ENCODE assay signal across 8 cellular contexts in genomic region chr1:161133220-161133740, GRCh38. TPM values are rescaled to one million over a fixed set of nuclear protein-coding genes. Genes with fewer than 3 reads are reported as not detected.
DNase-seq lines count a peak whose midpoint lies in the region; ATAC-seq and TF ChIP-seq lines count a peak whose summit lies in the region.

No MANE protein-coding gene starts in this region.

- H3K36me3 Mint-ChIP-seq in progenitor cell of endocrine pancreas (ENCODE audit: insufficient read depth) (peaks cover 6% of the 10 kb centered on the region), type B pancreatic cell (peaks cover 8% of the 10 kb centered on the region)

- H3K4me1 Mint-ChIP-seq in progenitor cell of endocrine pancreas (ENCODE audit: low read depth) (peaks cover 24% of the 10 kb centered on the region), type B pancreatic cell (ENCODE audit: unreplicated experiment) (peaks cover 27% of the 10 kb centered on the region)

- CTCF ChIA-PET in BJ (lab: Yijun Ruan, JAX) = interaction anchor here (0.9 to 4.4 kb wide), 8 partner anchors 8 to 1334 kb away, joined by 3 to 25 read pairs (median 3); partner anchors contain the start of genes KLHDC9, PPOX and USF1

- H3K27ac Mint-ChIP-seq in progenitor cell of endocrine pancreas = no peak overlapping the region
- H3K27ac Mint-ChIP-seq in type B pancreatic cell = no peak overlapping the region

- H2BK5ac ChIP-seq in mesenchymal stem cell (ENCODE audit: low read depth, low read length, poor library complexity, severe bottlenecking) = no peak overlapping the region

- no peaks in the 10 kb centered on the region for H3K27me3 ChIP-seq in BJ (ENCODE audit: control insufficient read depth, insufficient read depth, low read length)
- H3K27me3 ChIP-seq in mesenchymal stem cell (ENCODE audit: control insufficient read depth in 1 of 2, insufficient read depth in 1 of 2, low read length in 2 of 2) = no peaks in the 10 kb centered on the region

- peak overlapping the region; percentile 40 for H3K4me2 ChIP-seq in mesenchymal stem cell (ENCODE audit: low read length, poor library complexity, severe bottlenecking)

- peak overlapping the region; percentile 90 for H4K8ac ChIP-seq in mesenchymal stem cell (ENCODE audit: low read length)

- H3K9me3 Mint-ChIP-seq in progenitor cell of endocrine pancreas (ENCODE audit: low read depth) (no peaks in the 10 kb centered on the region), type B pancreatic cell (no peaks in the 10 kb centered on the region)

- H2BK15ac ChIP-seq in mesenchymal stem cell (ENCODE audit: low read depth, poor library complexity, severe bottlenecking) = no peak overlapping the region

- H3K36me3 ChIP-seq in BJ (ENCODE audit: control insufficient read depth, insufficient read depth, low read length) (peaks cover 4% of the 10 kb centered on the region; the same call in 1 of the 2 replicates), mesenchymal stem cell (ENCODE audit: control insufficient read depth in 1 of 2, insufficient read depth in 2 of 2, low read depth in 1 of 2, low read length in 2 of 2) (peaks cover 6 to 24% of the 10 kb centered on the region in 2 experiments)

- H3K27me3 Mint-ChIP-seq in progenitor cell of endocrine pancreas (no peaks in the 10 kb centered on the region), type B pancreatic cell (no peaks in the 10 kb centered on the region)

- DNase-seq in BJ (ENCODE audit: low read depth) = no peak
- DNase-seq in astrocyte of the cerebellum (ENCODE audit: low read depth) = no peak
- DNase-seq in mesenchymal stem cell = peak; percentile 64
- no peak for DNase-seq in activated naive CD4-positive, alpha-beta T cell (lab: John Stamatoyannopoulos, UW)
- DNase-seq in progenitor cell of endocrine pancreas (ENCODE audit: low spot score, unreplicated experiment) = no peak
- no peak for DNase-seq in activated CD4-positive, alpha-beta T cell treated with anti-CD3 and anti-CD28 coated beads for 48 hours
- DNase-seq in type B pancreatic cell (ENCODE audit: extremely low spot score, unreplicated experiment) = no peak

- TF ChIP-seq CTCF in BJ (IDR thresholded peaks at IDR 0.05; ENCODE audit: insufficient read depth, low read depth, low read length) (no peak), astrocyte of the cerebellum (IDR thresholded peaks at IDR 0.05; ENCODE audit: low read depth, low read length, missing control alignments) (no peak), progenitor cell of endocrine pancreas (IDR thresholded peaks at IDR 0.05; ENCODE audit: unreplicated experiment) (no peak), type B pancreatic cell (conservative IDR thresholded peaks at IDR 0.05) (no peak)

- peaks cover 9% of the 10 kb centered on the region for H3K4me1 ChIP-seq in mesenchymal stem cell (ENCODE audit: control insufficient read depth, insufficient read depth, low read depth, low read length)

- WGBS in mesenchymal stem cell = 1% methylated on average over 11 of the region's 11 CpGs

- no peaks in the 10 kb centered on the region for H3K9me3 ChIP-seq in mesenchymal stem cell (ENCODE audit: control insufficient read depth, low read length)

- peak overlapping the region; percentile 64 for H2AFZ ChIP-seq in mesenchymal stem cell (ENCODE audit: low read depth, low read length)

- peak overlapping the region in 1 of 2 experiments; percentile 70 for H3K23ac ChIP-seq in mesenchymal stem cell (ENCODE audit: low read length in 2 of 2)

- peak overlapping the region in 1 of 2 experiments; percentile 47 for H2BK12ac ChIP-seq in mesenchymal stem cell (ENCODE audit: low read length in 2 of 2)

- H3K4ac ChIP-seq in mesenchymal stem cell (ENCODE audit: low read depth in 1 of 2, low read length in 2 of 2) = peak overlapping the region; percentile 75 to 85

- peak overlapping the region; percentile 91 to 98 for H3K18ac ChIP-seq in mesenchymal stem cell (ENCODE audit: low read depth in 1 of 2, low read length in 2 of 2)

- peak overlapping the region; percentile 95 for H3K9ac ChIP-seq in mesenchymal stem cell (ENCODE audit: low read length)

- in situ Hi-C loops in astrocyte of the cerebellum (cut with HindIII; ENCODE audit: low sequenced_read_pairs) = no loop called here

- no peak overlapping the region for H2AK5ac ChIP-seq in mesenchymal stem cell (ENCODE audit: low read length, severe bottlenecking)

- POLR2A ChIA-PET in BJ (lab: Charles Lee) = interaction anchor here (0.8 to 1.1 kb wide), 3 partner anchors 15 to 69 kb away, joined by 3 to 6 read pairs (median 4); partner anchors contain the start of genes NDUFS2, NIT1, PFDN2 and UFC1

- H3K4me3 Mint-ChIP-seq in progenitor cell of endocrine pancreas (ENCODE audit: low read depth) = no peak overlapping the region
- H3K4me3 Mint-ChIP-seq in type B pancreatic cell = no peak overlapping the region

- ATAC-seq in HG03175 (IDR thresholded peaks at IDR 0.05; ENCODE audit: unreplicated experiment) = peak; percentile 3

- peaks cover 32% of the 10 kb centered on the region for H3K79me1 ChIP-seq in mesenchymal stem cell (replicated peaks; ENCODE audit: low read length, poor library complexity, severe bottlenecking)

- peak overlapping the region; percentile 62 for H4K91ac ChIP-seq in mesenchymal stem cell (ENCODE audit: low read length)

- no peak overlapping the region for H3K14ac ChIP-seq in mesenchymal stem cell (ENCODE audit: low read length in 2 of 2)

- H3K27ac ChIP-seq in mesenchymal stem cell (ENCODE audit: low read length, poor library complexity, severe bottlenecking) = peak overlapping the region; percentile 88

- H3K4me3 ChIP-seq in BJ (ENCODE audit: low read depth, low read length) = peak overlapping the region; percentile 97
- peak overlapping the region; percentile 93 for H3K4me3 ChIP-seq in astrocyte of the cerebellum (ENCODE audit: low read depth, low read length)
- H3K4me3 ChIP-seq in mesenchymal stem cell (ENCODE audit: insufficient read depth in 1 of 2, low read depth in 1 of 2, low read length in 2 of 2) = peak overlapping the region; percentile 75 to 94

- H2BK120ac ChIP-seq in mesenchymal stem cell (ENCODE audit: low read depth, low read length) = no peak overlapping the region

RNA-seq across cellular contexts. Expression of gene DEDD, which starts 0.8 kb away (rescaled TPM):
- polyA plus RNA-seq in BJ (2011; rRNA removed) = 46.4 and 74.0 TPM in 2 replicates
- 46.5 and 78.0 TPM in 2 replicates for polyA minus RNA-seq in BJ (2011; rRNA and poly(A)+ RNA removed)
- polyA plus RNA-seq in mesenchymal stem cell (2013, experiment 1 of 2) = 23.9 TPM
- 25.8 TPM for polyA plus RNA-seq in mesenchymal stem cell (2013, experiment 2 of 2)
- total RNA-seq in progenitor cell of endocrine pancreas = 46.9 and 49.3 TPM in 2 replicates
- 31.3 and 41.0 TPM in 2 replicates for total RNA-seq in type B pancreatic cell (ENCODE audit: low replicate concordance)

RNA-seq across cellular contexts. Expression of gene NIT1, which starts 15.4 kb away (rescaled TPM):
- polyA plus RNA-seq in BJ (2011; rRNA removed) = 24.2 and 36.7 TPM in 2 replicates
- polyA minus RNA-seq in BJ (2011; rRNA and poly(A)+ RNA removed) = 26.1 and 34.5 TPM in 2 replicates
- polyA plus RNA-seq in mesenchymal stem cell (2013, experiment 1 of 2) = 28.8 TPM
- 28.9 TPM for polyA plus RNA-seq in mesenchymal stem cell (2013, experiment 2 of 2)
- total RNA-seq in progenitor cell of endocrine pancreas (58.6 and 59.0 TPM in 2 replicates), type B pancreatic cell (ENCODE audit: low replicate concordance) (42.4 and 47.5 TPM in 2 replicates)

RNA-seq across cellular contexts. Expression of gene PFDN2, which starts 15.4 kb away (rescaled TPM):
- polyA plus RNA-seq in BJ (2011; rRNA removed) = 32.9 and 66.0 TPM in 2 replicates
- 6.2 and 9.9 TPM in 2 replicates for polyA minus RNA-seq in BJ (2011; rRNA and poly(A)+ RNA removed)
- 252 TPM for polyA plus RNA-seq in mesenchymal stem cell (2013, experiment 1 of 2)
- polyA plus RNA-seq in mesenchymal stem cell (2013, experiment 2 of 2) = 245 TPM
- total RNA-seq in progenitor cell of endocrine pancreas (54.8 and 57.9 TPM in 2 replicates), type B pancreatic cell (ENCODE audit: low replicate concordance) (41.1 and 50.9 TPM in 2 replicates)

RNA-seq across cellular contexts. Expression of gene UFC1, which starts 20.5 kb away (rescaled TPM):
- 89.4 and 134 TPM in 2 replicates for polyA plus RNA-seq in BJ (2011; rRNA removed)
- polyA minus RNA-seq in BJ (2011; rRNA and poly(A)+ RNA removed) = 36.8 and 58.6 TPM in 2 replicates
- 107 TPM for polyA plus RNA-seq in mesenchymal stem cell (2013, experiment 1 of 2)
- 103 TPM for polyA plus RNA-seq in mesenchymal stem cell (2013, experiment 2 of 2)
- total RNA-seq in progenitor cell of endocrine pancreas = 139 and 150 TPM in 2 replicates
- total RNA-seq in type B pancreatic cell (ENCODE audit: low replicate concordance) = 90.3 and 103 TPM in 2 replicates

RNA-seq across cellular contexts. Expression of gene USP21, which starts 26.0 kb away (rescaled TPM):
- 13.5 and 19.3 TPM in 2 replicates for polyA plus RNA-seq in BJ (2011; rRNA removed)
- polyA minus RNA-seq in BJ (2011; rRNA and poly(A)+ RNA removed) = 9.7 and 14.4 TPM in 2 replicates
- 13.9 TPM for polyA plus RNA-seq in mesenchymal stem cell (2013, experiment 1 of 2)
- 14.1 TPM for polyA plus RNA-seq in mesenchymal stem cell (2013, experiment 2 of 2)
- total RNA-seq in progenitor cell of endocrine pancreas (48.8 and 51.1 TPM in 2 replicates), type B pancreatic cell (ENCODE audit: low replicate concordance) (31.6 and 45.7 TPM in 2 replicates)
